Comparison of ENCODE assay signal across 10 cellular contexts in the genomic region with DNA sequence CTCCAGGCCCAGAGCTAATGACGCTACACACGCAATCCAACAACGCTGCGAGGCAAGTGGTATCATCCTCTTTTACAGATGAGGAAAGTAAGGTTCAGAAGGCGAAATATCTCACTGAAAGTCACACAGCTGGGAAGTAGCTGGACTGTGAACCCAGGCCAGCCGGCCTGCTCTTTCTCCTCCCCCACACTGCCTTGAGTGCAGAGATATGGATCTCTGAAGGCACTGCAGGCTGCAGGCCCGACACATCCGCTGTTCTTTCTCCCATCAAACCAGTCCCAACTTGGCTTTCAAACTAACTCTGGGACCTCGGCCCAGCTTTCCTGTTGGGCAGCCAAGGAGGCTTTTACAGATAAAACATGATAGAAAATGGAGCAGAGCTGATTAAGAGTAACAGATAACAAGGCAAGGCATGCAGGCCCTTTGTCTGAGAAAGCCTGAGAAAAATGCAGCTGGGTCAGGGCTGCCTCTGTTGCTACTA.
DNase-seq lines count a peak whose midpoint lies in the region; ATAC-seq and TF ChIP-seq lines count a peak whose summit lies in the region.
"Had no signal": no experiment of that assay in that cellular context is flagged by ENCODE, and none has a peak within 500 bp of the region (broad histone marks: within the 10 kb centered on the region; RNA-seq: fewer than 3 reads in every experiment).

No MANE protein-coding gene starts in this region.

- TF ChIP-seq CTCF in C4-2B (conservative IDR thresholded peaks at IDR 0.05) (no peak), glutamatergic neuron (IDR thresholded peaks at IDR 0.05; ENCODE audit: partially characterized antibody, unreplicated experiment) (no peak), parathyroid adenoma (IDR thresholded peaks at IDR 0.05) (no peak), GM10266 (IDR thresholded peaks at IDR 0.05; ENCODE audit: control insufficient read depth, insufficient read depth, low read depth, missing control alignments) (no peak)

- H3K4me1 Mint-ChIP-seq in T-cell, result peaks cover 49 to 76% (median 71%) of the 10 kb centered on the region in 3 donors
- peaks cover 6% of the 10 kb centered on the region for H3K4me1 Mint-ChIP-seq in glutamatergic neuron (ENCODE audit: low read depth, unreplicated experiment)

- no peaks in the 10 kb centered on the region for H3K79me2 ChIP-seq in parathyroid adenoma

- peak overlapping the region; percentile 56 for H2AFZ ChIP-seq in parathyroid adenoma

- no peaks in the 10 kb centered on the region for H3K36me3 ChIP-seq in parathyroid adenoma (ENCODE audit: control insufficient read depth, insufficient read depth, low read length)

- no peak overlapping the region for H3K4me3 ChIP-seq in parathyroid adenoma (ENCODE audit: low read depth, low read length)

- POLR2A ChIA-PET in T-cell (lab: Charles Lee), result interaction anchor here in 1 of 2 donors (0.6 kb wide), 1 partner anchor 28 kb away, joined by 4 read pairs; no protein-coding TSS in a partner anchor

- CTCF ChIA-PET in T-cell (lab: Charles Lee), result interaction anchor here in 1 of 2 donors (0.6 to 1.2 kb wide), 3 partner anchors 16 to 777 kb away, joined by 3 to 4 read pairs (median 4); no protein-coding TSS in a partner anchor

- peak overlapping the region; percentile 53 for H3K27ac ChIP-seq in C4-2B
- H3K27ac ChIP-seq in parathyroid adenoma, result peak overlapping the region; percentile 89

- peak overlapping the region; percentile 32 for H3K4me2 ChIP-seq in parathyroid adenoma (ENCODE audit: low read length)

- H3K9me3 Mint-ChIP-seq in T-cell (no peaks in the 10 kb centered on the region), glutamatergic neuron (ENCODE audit: unreplicated experiment) (no peaks in the 10 kb centered on the region)

- no peak for DNase-seq in T-cell
- DNase-seq in glutamatergic neuron, result no peak
- no peak for DNase-seq in GM10266 (ENCODE audit: extremely low spot score)
- DNase-seq in activated T-cell treated with anti-CD3 and anti-CD28 coated beads, Interleukin-2, amount 50 U/mL, for 48 hours, result no peak
- DNase-seq: SIG-M5; stimulated activated naive CD4-positive, alpha-beta T cell treated with Interleukin-2 at 50 U/mL for 16 hours had no signal

- H3K9ac ChIP-seq in parathyroid adenoma, result no peak overlapping the region

- no peaks in the 10 kb centered on the region for H3K9me3 ChIP-seq in parathyroid adenoma (ENCODE audit: control insufficient read depth, low read length)

- peaks cover 35% of the 10 kb centered on the region for H3K4me1 ChIP-seq in parathyroid adenoma

- H3K36me3 Mint-ChIP-seq in T-cell (no peaks in the 10 kb centered on the region), glutamatergic neuron (ENCODE audit: unreplicated experiment) (no peaks in the 10 kb centered on the region)

- H3K27me3 Mint-ChIP-seq in T-cell (no peaks in the 10 kb centered on the region), glutamatergic neuron (ENCODE audit: unreplicated experiment) (no peaks in the 10 kb centered on the region)

- H3K4me3 Mint-ChIP-seq in T-cell (peak overlapping the region in 1 of 3 donors; percentile 42), glutamatergic neuron (ENCODE audit: unreplicated experiment) (no peak overlapping the region)

- H3K27ac Mint-ChIP-seq in T-cell (peak overlapping the region; percentile 72 to 84), glutamatergic neuron (ENCODE audit: unreplicated experiment) (peak overlapping the region; percentile 5)

- no peaks in the 10 kb centered on the region for H3K27me3 ChIP-seq in parathyroid adenoma (ENCODE audit: control insufficient read depth, insufficient read depth, low read length)

- no peak for ATAC-seq in T-cell (replicated peaks in 1 of 4)
- ATAC-seq in HG02870 (IDR thresholded peaks at IDR 0.05; ENCODE audit: unreplicated experiment), result no peak
- ATAC-seq in GM19455 (IDR thresholded peaks at IDR 0.05; ENCODE audit: unreplicated experiment), result no peak
